Comparison of ENCODE assay signal across 9 cellular contexts in genomic region chr19:58477130-58477529, GRCh38. TPM values are rescaled to one million over a fixed set of nuclear protein-coding genes. Genes with fewer than 3 reads are reported as not detected.
DNase-seq lines count a peak whose midpoint lies in the region; ATAC-seq and TF ChIP-seq lines count a peak whose summit lies in the region.
"Had no signal": no experiment of that assay in that cellular context is flagged by ENCODE, and none has a peak within 500 bp of the region (broad histone marks: within the 10 kb centered on the region; RNA-seq: fewer than 3 reads in every experiment).

No MANE protein-coding gene starts in this region.

- DNase-seq in activated CD4-positive, alpha-beta T cell treated with anti-CD3 and anti-CD28 coated beads, Interleukin-2, amount 10 ng/mL, durations not matched to agents 7 days and 5 days: no peak
- no peak for DNase-seq in activated CD4-positive, alpha-beta T cell treated with anti-CD3 and anti-CD28 coated beads for 4 hours
- DNase-seq in lower lobe of right lung (no peak), NCI-H82 treated with DMSO at 0.1 percent for 48 hours (lab: John Stamatoyannopoulos, UW; ENCODE audit: unreplicated experiment) (no peak), GM20000 (ENCODE audit: low spot score) (no peak)
- DNase-seq: activated CD4-positive, alpha-beta T cell treated with anti-CD3 and anti-CD28 coated beads for 48 hours had no signal

- POLR2A ChIA-PET in activated CD4-positive, alpha-beta T cell treated with anti-CD3 and anti-CD28 coated beads, Interleukin-2, amount 10 ng/mL, durations not matched to agents 7 days and 5 days (lab: Charles Lee): no interaction called here

- peaks cover 19% of the 10 kb centered on the region for H3K4me1 ChIP-seq in lower lobe of right lung
- peaks cover 14% of the 10 kb centered on the region for H3K4me1 ChIP-seq in thymus (ENCODE audit: control insufficient read depth, insufficient read depth, low read length)

- H3K27ac ChIP-seq in angular gyrus (ENCODE audit: low read depth, low read length): peak overlapping the region; percentile 94
- peak overlapping the region; percentile 86 for H3K27ac ChIP-seq in lower lobe of right lung
- peak overlapping the region; percentile 99 for H3K27ac ChIP-seq in thymus (ENCODE audit: low read depth)

- H3K27me3 ChIP-seq in lower lobe of right lung (ENCODE audit: low read depth): no peaks in the 10 kb centered on the region
- H3K27me3 ChIP-seq in thymus (ENCODE audit: control insufficient read depth, insufficient read depth): no peaks in the 10 kb centered on the region

- H3K4me3 Mint-ChIP-seq in activated CD4-positive, alpha-beta T cell treated with anti-CD3 and anti-CD28 coated beads, Interleukin-2, amount 10 ng/mL, durations not matched to agents 7 days and 5 days: peak overlapping the region; percentile 84

- TF ChIP-seq CTCF in lower lobe of right lung (IDR thresholded peaks at IDR 0.05): no peak
- TF ChIP-seq CTCF in GM20000 (IDR thresholded peaks at IDR 0.05; ENCODE audit: extremely low read depth, missing control alignments): no peak

- no peaks in the 10 kb centered on the region for H3K9me3 Mint-ChIP-seq in activated CD4-positive, alpha-beta T cell treated with anti-CD3 and anti-CD28 coated beads, Interleukin-2, amount 10 ng/mL, durations not matched to agents 7 days and 5 days

- H3K4me1 Mint-ChIP-seq in activated CD4-positive, alpha-beta T cell treated with anti-CD3 and anti-CD28 coated beads, Interleukin-2, amount 10 ng/mL, durations not matched to agents 7 days and 5 days: peaks cover 21% of the 10 kb centered on the region

- H3K4me3 ChIP-seq in lower lobe of right lung (peak overlapping the region; percentile 86), thymus (ENCODE audit: low read length) (peak overlapping the region; percentile 63)

- H3K9me3 ChIP-seq in lower lobe of right lung: no peaks in the 10 kb centered on the region
- no peaks in the 10 kb centered on the region for H3K9me3 ChIP-seq in thymus (ENCODE audit: control insufficient read depth)

- H3K36me3 ChIP-seq in lower lobe of right lung (peaks cover 39% of the 10 kb centered on the region), thymus (ENCODE audit: control insufficient read depth, insufficient read depth) (peaks cover 30% of the 10 kb centered on the region)

- H3K36me3 Mint-ChIP-seq in activated CD4-positive, alpha-beta T cell treated with anti-CD3 and anti-CD28 coated beads, Interleukin-2, amount 10 ng/mL, durations not matched to agents 7 days and 5 days (ENCODE audit: low read depth): peaks cover 7% of the 10 kb centered on the region

- WGBS in thymus: 93% methylated on average over 15 of the region's 15 CpGs

- H3K27ac Mint-ChIP-seq in activated CD4-positive, alpha-beta T cell treated with anti-CD3 and anti-CD28 coated beads, Interleukin-2, amount 10 ng/mL, durations not matched to agents 7 days and 5 days: peak overlapping the region; percentile 96

- no peak for ATAC-seq in lower lobe of right lung
- ATAC-seq in GM19397 (IDR thresholded peaks at IDR 0.05; ENCODE audit: unreplicated experiment): no peak

- CTCF ChIA-PET in activated CD4-positive, alpha-beta T cell treated with anti-CD3 and anti-CD28 coated beads, Interleukin-2, amount 10 ng/mL, durations not matched to agents 7 days and 5 days (lab: Charles Lee): interaction anchor here (0.5 to 3.3 kb wide), 5 partner anchors 8 to 43 kb away, joined by 3 to 11 read pairs (median 3); no protein-coding TSS in a partner anchor

- intact Hi-C loops in lower lobe of right lung (cut with DNase I): no loop called here

- no peaks in the 10 kb centered on the region for H3K27me3 Mint-ChIP-seq in activated CD4-positive, alpha-beta T cell treated with anti-CD3 and anti-CD28 coated beads, Interleukin-2, amount 10 ng/mL, durations not matched to agents 7 days and 5 days

RNA-seq across cellular contexts. Expression of gene ZNF446, which starts 1.0 kb away (rescaled TPM):
- 1 to 10 TPM; 7.6 to 7.9 TPM for total RNA-seq in activated CD4-positive, alpha-beta T cell treated with anti-CD3 and anti-CD28 coated beads, Interleukin-2, amount 10 ng/mL, durations not matched to agents 7 days and 5 days
- 9.1 TPM for total RNA-seq in lower lobe of right lung
- 13.5 TPM for polyA plus RNA-seq in thymus

RNA-seq across cellular contexts. Expression of gene ZNF324, which starts 10.2 kb away (rescaled TPM):
- 10 to 100 TPM in 1 of 2 experiments, 1 to 10 TPM in 1; 9.0 to 12.7 TPM for total RNA-seq in activated CD4-positive, alpha-beta T cell treated with anti-CD3 and anti-CD28 coated beads, Interleukin-2, amount 10 ng/mL, durations not matched to agents 7 days and 5 days
- total RNA-seq in lower lobe of right lung: 10.0 TPM
- polyA plus RNA-seq in thymus: 5.6 TPM

RNA-seq across cellular contexts. Expression of gene ZNF324B, which starts 25.7 kb away (rescaled TPM):
- total RNA-seq in activated CD4-positive, alpha-beta T cell treated with anti-CD3 and anti-CD28 coated beads, Interleukin-2, amount 10 ng/mL, durations not matched to agents 7 days and 5 days: 10 to 100 TPM in 1 of 2 experiments, 1 to 10 TPM in 1; 9.8 to 10.3 TPM
- total RNA-seq in lower lobe of right lung: 8.3 TPM
- polyA plus RNA-seq in thymus: 3.1 TPM

RNA-seq across cellular contexts. Expression of gene SLC27A5, which starts 34.7 kb away (rescaled TPM):
- total RNA-seq in activated CD4-positive, alpha-beta T cell treated with anti-CD3 and anti-CD28 coated beads, Interleukin-2, amount 10 ng/mL, durations not matched to agents 7 days and 5 days: 10 to 100 TPM in 1 of 2 experiments, 1 to 10 TPM in 1; 9.8 to 10.2 TPM
- total RNA-seq in lower lobe of right lung: 6.6 TPM
- polyA plus RNA-seq in thymus: 20.9 TPM

RNA-seq across cellular contexts. Expression of gene ZNF132, which starts 37.2 kb away (rescaled TPM):
- 1 to 10 TPM; 4.8 to 5.3 TPM for total RNA-seq in activated CD4-positive, alpha-beta T cell treated with anti-CD3 and anti-CD28 coated beads, Interleukin-2, amount 10 ng/mL, durations not matched to agents 7 days and 5 days
- total RNA-seq in lower lobe of right lung: 7.4 TPM
- 1.6 TPM for polyA plus RNA-seq in thymus
